In genomic region chrX:38806054-38806389, GRCh38 we compare ENCODE assay signal across 8 cellular contexts. TPM values are rescaled to one million over a fixed set of nuclear protein-coding genes. Genes with fewer than 3 reads are reported as not detected.
DNase-seq lines count a peak whose midpoint lies in the region; ATAC-seq lines count a peak whose summit lies in the region.

No MANE protein-coding gene starts in this region.

- H3K36me3 ChIP-seq in ES-I3 (ENCODE audit: insufficient read depth, low read length) (peaks cover 4% of the 10 kb centered on the region; the same call in 1 of the 2 replicates), iPS-15b (ENCODE audit: control insufficient read depth, insufficient read depth, low read length) (peaks cover 9% of the 10 kb centered on the region)

- peak; percentile 4 for ATAC-seq in HG03432 (IDR thresholded peaks at IDR 0.05; ENCODE audit: unreplicated experiment)
- peak; percentile 51 for ATAC-seq in stimulated activated naive CD8-positive, alpha-beta T cell treated with anti-CD3 and anti-CD28 coated beads, Interleukin-15, amount 100 ng/mL, for 72 hours
- ATAC-seq in esophagus mucosa: no peak

- H3K9me3 ChIP-seq in ES-I3 (ENCODE audit: control insufficient read depth, insufficient read depth, low read length) (no peaks in the 10 kb centered on the region), iPS-15b (ENCODE audit: control insufficient read depth, insufficient read depth, low read length) (no peaks in the 10 kb centered on the region)

- no peaks in the 10 kb centered on the region for H3K27me3 Mint-ChIP-seq in activated T-helper 2 cell treated with anti-CD3 and anti-CD28 coated beads, Interferon-gamma antibody, Interleukin-2, Interleukin-4, amounts not matched to agents 10 μg/mL and 5 μg/mL and 100 μg/mL, durations not matched to agents 14 hours and 24 hours and 36 hours (ENCODE audit: low read depth)
- no peaks in the 10 kb centered on the region for H3K27me3 Mint-ChIP-seq in stimulated activated naive CD8-positive, alpha-beta T cell treated with anti-CD3 and anti-CD28 coated beads, Interleukin-15, amount 100 ng/mL, for 72 hours

- H3K4me3 Mint-ChIP-seq in activated T-helper 2 cell treated with anti-CD3 and anti-CD28 coated beads, Interferon-gamma antibody, Interleukin-2, Interleukin-4, amounts not matched to agents 10 μg/mL and 5 μg/mL and 100 μg/mL, durations not matched to agents 14 hours and 24 hours and 36 hours (ENCODE audit: low read depth): peak overlapping the region; percentile 100
- H3K4me3 Mint-ChIP-seq in stimulated activated naive CD8-positive, alpha-beta T cell treated with anti-CD3 and anti-CD28 coated beads, Interleukin-15, amount 100 ng/mL, for 72 hours: peak overlapping the region; percentile 95 to 96

- H3K4me1 Mint-ChIP-seq in activated T-helper 2 cell treated with anti-CD3 and anti-CD28 coated beads, Interferon-gamma antibody, Interleukin-2, Interleukin-4, amounts not matched to agents 10 μg/mL and 5 μg/mL and 100 μg/mL, durations not matched to agents 14 hours and 24 hours and 36 hours (ENCODE audit: low read depth): peaks cover 24% of the 10 kb centered on the region
- peaks cover 18% of the 10 kb centered on the region for H3K4me1 Mint-ChIP-seq in stimulated activated naive CD8-positive, alpha-beta T cell treated with anti-CD3 and anti-CD28 coated beads, Interleukin-15, amount 100 ng/mL, for 72 hours

- H3K4me1 ChIP-seq in ES-I3 (ENCODE audit: insufficient read depth, low read length): peaks cover 32% of the 10 kb centered on the region
- H3K4me1 ChIP-seq in iPS-15b (ENCODE audit: control insufficient read depth, insufficient read depth, low read length): peaks cover 11% of the 10 kb centered on the region

- peaks cover 60% of the 10 kb centered on the region for H3K36me3 Mint-ChIP-seq in activated T-helper 2 cell treated with anti-CD3 and anti-CD28 coated beads, Interferon-gamma antibody, Interleukin-2, Interleukin-4, amounts not matched to agents 10 μg/mL and 5 μg/mL and 100 μg/mL, durations not matched to agents 14 hours and 24 hours and 36 hours (ENCODE audit: low read depth)

- peak overlapping the region; percentile 92 for H3K27ac Mint-ChIP-seq in activated T-helper 2 cell treated with anti-CD3 and anti-CD28 coated beads, Interferon-gamma antibody, Interleukin-2, Interleukin-4, amounts not matched to agents 10 μg/mL and 5 μg/mL and 100 μg/mL, durations not matched to agents 14 hours and 24 hours and 36 hours
- peak overlapping the region; percentile 99 to 100 for H3K27ac Mint-ChIP-seq in stimulated activated naive CD8-positive, alpha-beta T cell treated with anti-CD3 and anti-CD28 coated beads, Interleukin-15, amount 100 ng/mL, for 72 hours

- no peaks in the 10 kb centered on the region for H3K27me3 ChIP-seq in iPS-15b (ENCODE audit: control insufficient read depth, insufficient read depth, low read length)

- no peak for DNase-seq in activated T-helper 2 cell treated with anti-CD3 and anti-CD28 coated beads, Interferon-gamma antibody, Interleukin-2, Interleukin-4, amounts not matched to agents 10 μg/mL and 5 μg/mL and 100 μg/mL, durations not matched to agents 14 hours and 24 hours and 36 hours (ENCODE audit: low spot score)
- DNase-seq in stimulated activated naive CD8-positive, alpha-beta T cell treated with anti-CD3 and anti-CD28 coated beads, Interleukin-15, amount 100 ng/mL, for 72 hours: no peak
- DNase-seq in LoVo (ENCODE audit: low spot score): no peak
- DNase-seq in SKM-1 (lab: John Stamatoyannopoulos, UW; ENCODE audit: unreplicated experiment): no peak

- H3K4me3 ChIP-seq in iPS-15b (ENCODE audit: low read depth, low read length): peak overlapping the region; percentile 88

- intact Hi-C loops in activated T-helper 2 cell treated with anti-CD3 and anti-CD28 coated beads, Interferon-gamma antibody, Interleukin-2, Interleukin-4, amounts not matched to agents 10 μg/mL and 5 μg/mL and 100 μg/mL, durations not matched to agents 14 hours and 24 hours and 36 hours (cut with micrococcal nuclease): loop anchor here (5.0 to 10.0 kb wide), 5 partner anchors 399 to 1839 kb away; partner anchors contain the start of gene CXorf38

- no peaks in the 10 kb centered on the region for H3K9me3 Mint-ChIP-seq in activated T-helper 2 cell treated with anti-CD3 and anti-CD28 coated beads, Interferon-gamma antibody, Interleukin-2, Interleukin-4, amounts not matched to agents 10 μg/mL and 5 μg/mL and 100 μg/mL, durations not matched to agents 14 hours and 24 hours and 36 hours
- H3K9me3 Mint-ChIP-seq in stimulated activated naive CD8-positive, alpha-beta T cell treated with anti-CD3 and anti-CD28 coated beads, Interleukin-15, amount 100 ng/mL, for 72 hours: no peaks in the 10 kb centered on the region

- H3K9ac ChIP-seq in ES-I3 (ENCODE audit: low read depth, low read length): peak overlapping the region; percentile 90
- peak overlapping the region; percentile 93 for H3K9ac ChIP-seq in iPS-15b (ENCODE audit: low read depth, low read length)

RNA-seq across cellular contexts. Expression of gene MID1IP1, which starts 4.8 kb away (rescaled TPM):
- 95.4 and 96.6 TPM in 2 replicates for total RNA-seq in activated T-helper 2 cell treated with anti-CD3 and anti-CD28 coated beads, Interferon-gamma antibody, Interleukin-2, Interleukin-4, amounts not matched to agents 10 μg/mL and 5 μg/mL and 100 μg/mL, durations not matched to agents 14 hours and 24 hours and 36 hours
- total RNA-seq in esophagus mucosa: 47.6 TPM
